3 cellular contexts compared by ENCODE assay signal in genomic region chr3:190127207-190127606, GRCh38.
A peak's percentile ranks its signal among the peaks of the same experiment; 100 is the strongest.
TF ChIP-seq lines count a peak whose summit lies in the region.

No MANE protein-coding gene starts in this region.

TF ChIP-seq in A549, 52 proteins besides CTCF, POLR2A, EP300 and RAD21:
- TF ChIP-seq RNF2 (IDR thresholded peaks at IDR 0.05; ENCODE audit: borderline replicate concordance, low read depth) (no peak), MAFK (IDR thresholded peaks at IDR 0.05; ENCODE audit: partially characterized antibody) (peak; percentile 89)

TF ChIP-seq in IMR-90, 13 proteins besides CTCF, POLR2A, EP300 and RAD21:
- TF ChIP-seq CEBPB (IDR thresholded peaks at IDR 0.05; ENCODE audit: low read depth, low read length) (no peak), MAFK (IDR thresholded peaks at IDR 0.05; ENCODE audit: low read depth, low read length) (peak; percentile 88)

TF ChIP-seq in K562, 482 proteins besides CTCF, POLR2A, EP300 and RAD21:
- TF ChIP-seq GABPB2 (CRISPR knock-in tag; conservative IDR thresholded peaks at IDR 0.05): no peak
- no peak for TF ChIP-seq RBFOX2 (IDR thresholded peaks at IDR 0.05; ENCODE audit: low read depth, low read length)
- no peak for TF ChIP-seq BCL6 (CRISPR knock-in tag; IDR thresholded peaks at IDR 0.05)
- no peak for TF ChIP-seq ZBED1 (IDR thresholded peaks at IDR 0.05)
- TF ChIP-seq TBL1XR1 (IDR thresholded peaks at IDR 0.05; ENCODE audit: low read length in 2 of 2): no peak
- peak; percentile 48 for TF ChIP-seq MAFK (IDR thresholded peaks at IDR 0.05; ENCODE audit: low read length)
- TF ChIP-seq MAFG (tag; conservative IDR thresholded peaks at IDR 0.05): peak; percentile 45; the same call in 1 of the 2 replicates
- no peak for TF ChIP-seq SIX5 (IDR thresholded peaks at IDR 0.05; ENCODE audit: borderline replicate concordance in 1 of 2, insufficient read depth in 1 of 2, low read depth in 1 of 2, low read length in 2 of 2)
- TF ChIP-seq C11orf30 (IDR thresholded peaks at IDR 0.05; ENCODE audit: low read depth): peak; percentile 28; the same call in 1 of the 2 replicates
- TF ChIP-seq ZNF316 (IDR thresholded peaks at IDR 0.05): peak; percentile 64
- TF ChIP-seq MAFF (IDR thresholded peaks at IDR 0.05; ENCODE audit: low read length): peak; percentile 35; the same call in 1 of the 2 replicates
- TF ChIP-seq ATF3 (IDR thresholded peaks at IDR 0.05): no peak
- TF ChIP-seq ATF3 (CRISPR knock-in tag; conservative IDR thresholded peaks at IDR 0.05): no peak
- TF ChIP-seq ETV6 (IDR thresholded peaks at IDR 0.05; ENCODE audit: borderline replicate concordance in 1 of 2, low read depth in 2 of 2, low read length in 1 of 2): no peak
- TF ChIP-seq ETV6 (CRISPR knock-in tag; IDR thresholded peaks at IDR 0.05; ENCODE audit: borderline replicate concordance): no peak
